ENCODE assay signal across 8 cellular contexts in genomic region chr2:127387655-127388422, GRCh38. TPM values are rescaled to one million over a fixed set of nuclear protein-coding genes. Genes with fewer than 3 reads are reported as not detected.
A peak's percentile ranks its signal among the peaks of the same experiment; 100 is the strongest.
DNase-seq lines count a peak whose midpoint lies in the region; ATAC-seq and TF ChIP-seq lines count a peak whose summit lies in the region.

TSS of gene MAP3K2 (minus strand) at chr2:127387975. CDS start at chr2:127343129, 44,846 bp downstream.

- H3F3A ChIP-seq in PC-3 (ENCODE audit: low read length, unreplicated experiment) = no peaks in the 10 kb centered on the region

- no peak for TF ChIP-seq CTCF in PC-3 (conservative IDR thresholded peaks at IDR 0.05; ENCODE audit: low read depth, low read length)

- peak within 1 kb of the TSS; percentile 90 for H3K27ac ChIP-seq in PC-3 (ENCODE audit: low read length)

- peaks cover 2% of the 10 kb centered on the region for H3K27me3 Mint-ChIP-seq in IgD-negative memory B cell
- no peaks in the 10 kb centered on the region for H3K27me3 Mint-ChIP-seq in activated T-cell treated with anti-CD3 and anti-CD28 coated beads, Interleukin-2, amount 50 U/mL, for 24 hours

- H4K20me1 ChIP-seq in PC-3 (ENCODE audit: low read length) = peaks cover 23% of the 10 kb centered on the region

- intact Hi-C loops in PC-3 (cut with micrococcal nuclease) = loop anchor here (1.0 to 10.0 kb wide), 3 partner anchors 10 to 163 kb away; partner anchors contain the start of gene CYP27C1

- DNase-seq in DMS114 treated with DMSO at 0.1 percent for 48 hours (lab: John Stamatoyannopoulos, UW; ENCODE audit: unreplicated experiment) = peak; percentile 54
- DNase-seq in PC-3 = peak; percentile 96
- DNase-seq in activated T-cell treated with anti-CD3 and anti-CD28 coated beads, Interleukin-2, amount 50 U/mL, for 24 hours = peak; percentile 98
- DNase-seq in erythroblast (lab: John Stamatoyannopoulos, UW) = peak; percentile 96 to 99
- peak; percentile 97 for DNase-seq in stimulated activated CD8-positive, alpha-beta memory T cell treated with anti-CD3 and anti-CD28 coated beads, Interleukin-4, amount 100 ng/mL, for 48 hours

- peak within 1 kb of the TSS; percentile 99 for H3K9ac ChIP-seq in PC-3 (ENCODE audit: low read length)
- peak within 1 kb of the TSS; percentile 89 for H3K9ac ChIP-seq in mucosa of stomach (ENCODE audit: low read length)

- no TSS peak for BruUV-seq in PC-3 (replicated peaks; lab: Mats Ljungman, UMichigan)

- H3K4me2 ChIP-seq in PC-3 (ENCODE audit: low read length) = peak within 1 kb of the TSS; percentile 95

- peaks cover 42% of the 10 kb centered on the region for H3K79me2 ChIP-seq in PC-3 (ENCODE audit: low read length)

- peak; percentile 94 for TF ChIP-seq POLR2A in erythroblast (IDR thresholded peaks at IDR 0.05; ENCODE audit: low read length)

- H3K27me3 ChIP-seq in PC-3 (ENCODE audit: low read length) (no peaks in the 10 kb centered on the region), mucosa of stomach (ENCODE audit: control insufficient read depth, insufficient read depth, low read length) (no peaks in the 10 kb centered on the region)

- H3K4me1 ChIP-seq in PC-3 (ENCODE audit: insufficient read depth, low read length) (peaks cover 28% of the 10 kb centered on the region), mucosa of stomach (ENCODE audit: control insufficient read depth, insufficient read depth, low read length) (peaks cover 9% of the 10 kb centered on the region)

- ATAC-seq in GM21529 (IDR thresholded peaks at IDR 0.05; ENCODE audit: unreplicated experiment) (peak; percentile 70), PC-3 (peak; percentile 79)

- peak within 1 kb of the TSS; percentile 84 for H3K4me3 ChIP-seq in PC-3 (ENCODE audit: low read length)
- peak within 1 kb of the TSS; percentile 64 for H3K4me3 ChIP-seq in mucosa of stomach (ENCODE audit: low read length)

- H3K9me3 ChIP-seq in PC-3 (ENCODE audit: low read length) (no peaks in the 10 kb centered on the region), mucosa of stomach (ENCODE audit: control insufficient read depth, low read length) (no peaks in the 10 kb centered on the region)

- no peaks in the 10 kb centered on the region for H3K36me3 ChIP-seq in PC-3 (ENCODE audit: low read depth, low read length)
- H3K36me3 ChIP-seq in mucosa of stomach (ENCODE audit: control insufficient read depth, insufficient read depth, low read length) = no peaks in the 10 kb centered on the region

- CTCF ChIA-PET in PC-3 (lab: Charles Lee) = no interaction called here

- peak within 1 kb of the TSS; percentile 94 to 99 (median 98) for H3K27ac Mint-ChIP-seq in IgD-negative memory B cell
- H3K27ac Mint-ChIP-seq in activated T-cell treated with anti-CD3 and anti-CD28 coated beads, Interleukin-2, amount 50 U/mL, for 24 hours = peak within 1 kb of the TSS; percentile 98

- POLR2A ChIA-PET in PC-3 (lab: Charles Lee; ENCODE audit: unreplicated experiment) = no interaction called here

- H2AFZ ChIP-seq in PC-3 (ENCODE audit: low read length) = peak within 1 kb of the TSS; percentile 83

- no peaks in the 10 kb centered on the region for H3K9me2 ChIP-seq in PC-3 (replicated peaks; ENCODE audit: low read length)

- H3K36me3 Mint-ChIP-seq in IgD-negative memory B cell = peaks cover 4% of the 10 kb centered on the region
- H3K36me3 Mint-ChIP-seq in activated T-cell treated with anti-CD3 and anti-CD28 coated beads, Interleukin-2, amount 50 U/mL, for 24 hours (ENCODE audit: low read depth) = peaks cover 17% of the 10 kb centered on the region

- peak within 1 kb of the TSS; percentile 74 to 98 (median 91) for H3K4me3 Mint-ChIP-seq in IgD-negative memory B cell
- H3K4me3 Mint-ChIP-seq in activated T-cell treated with anti-CD3 and anti-CD28 coated beads, Interleukin-2, amount 50 U/mL, for 24 hours = peak within 1 kb of the TSS; percentile 86

- H3K4me1 Mint-ChIP-seq in IgD-negative memory B cell = peaks cover 38 to 66% (median 61%) of the 10 kb centered on the region in 3 donors
- H3K4me1 Mint-ChIP-seq in activated T-cell treated with anti-CD3 and anti-CD28 coated beads, Interleukin-2, amount 50 U/mL, for 24 hours (ENCODE audit: low read depth) = peaks cover 77% of the 10 kb centered on the region

- H3K9me3 Mint-ChIP-seq in IgD-negative memory B cell = no peaks in the 10 kb centered on the region
- H3K9me3 Mint-ChIP-seq in activated T-cell treated with anti-CD3 and anti-CD28 coated beads, Interleukin-2, amount 50 U/mL, for 24 hours = no peaks in the 10 kb centered on the region

RNA-seq across cellular contexts. Expression of gene MAP3K2, which starts in this region (rescaled TPM):
- 66.8 TPM for polyA plus RNA-seq in IgD-negative memory B cell
- total RNA-seq in PC-3 (2014; rRNA removed) = 54.6 and 64.7 TPM in 2 replicates

Comparison
In these comparisons a context has a peak if more than half of its experiments do, and no peak if none do; other contexts are left out.
1. Peak in every context shown above with its lines: DNase-seq, ATAC-seq, H3K4me3 ChIP-seq and H3K27ac ChIP-seq.